Comparison of ENCODE assay signal across 21 cellular contexts in the genomic region with DNA sequence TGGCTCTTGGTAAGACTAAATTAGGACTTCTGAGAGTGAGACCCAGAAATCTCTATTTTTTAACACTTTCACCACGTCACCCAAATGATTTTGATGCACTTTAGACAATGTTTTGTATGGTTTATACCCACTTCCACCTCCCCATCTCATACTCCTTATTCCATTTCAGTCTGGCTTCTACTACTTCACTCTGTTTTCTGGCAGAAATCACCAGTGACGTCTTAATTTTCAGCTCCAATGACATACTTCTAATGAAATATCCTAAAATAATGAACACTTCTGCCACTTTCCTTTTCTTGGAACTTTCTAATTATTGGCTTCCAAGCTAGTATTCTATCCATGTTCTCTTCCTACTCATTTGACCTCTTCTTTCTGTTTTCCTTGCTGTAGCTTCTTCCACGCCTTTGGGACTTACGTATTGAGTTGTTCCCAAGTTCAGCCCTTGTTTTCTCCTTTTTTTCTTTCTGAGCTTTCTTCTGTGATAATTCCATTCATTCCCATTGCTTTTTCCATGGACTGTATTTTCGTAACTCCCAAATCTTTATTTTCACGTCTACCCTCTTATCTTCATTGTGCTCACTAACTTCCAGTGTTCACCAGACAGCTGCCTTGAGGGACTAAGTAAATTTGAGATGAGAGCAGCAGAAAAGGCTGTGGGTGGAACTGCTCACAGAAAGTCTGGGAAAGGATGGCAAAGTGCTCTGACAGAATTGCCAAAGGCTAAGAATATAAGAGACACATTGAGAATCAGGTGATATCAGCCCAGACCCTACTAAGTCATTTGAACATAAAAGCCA.
"Had no signal": no experiment of that assay in that cellular context is flagged by ENCODE, and none has a peak within 500 bp of the region (broad histone marks: within the 10 kb centered on the region; RNA-seq: fewer than 3 reads in every experiment).

No MANE protein-coding gene starts in this region.

- ATAC-seq: HepG2 had no signal

- H3K4me3 ChIP-seq: SJSA1, SK-N-MC had no signal

- H3K9ac ChIP-seq: KMS-11 had no signal

- DNase-seq: IMR-90, Kasumi-1, MM.1S, NCI-H1092 treated with DMSO at 0.1 percent for 48 hours, NCI-H1436, NCI-H187, NCI-H2029, NCI-H2081 treated with DMSO at 0.1 percent for 48 hours, NCI-H2171, NCI-H226, NCI-H446, NCI-H510A, NCI-H524 treated with DMSO at 0.1 percent for 48 hours, NCI-H69, NCI-H774, SIG-M5 had no signal

- H3K27me3 ChIP-seq: SJSA1 had no signal

- H3K27ac ChIP-seq: KMS-11, RWPE1, SJSA1, SK-N-MC had no signal

- H3K4me2 ChIP-seq: KMS-11 had no signal

- H3K9me3 ChIP-seq: SJSA1 had no signal

- H3K36me3 ChIP-seq: SJSA1 had no signal
